8 cellular contexts compared by ENCODE assay signal in the genomic region with DNA sequence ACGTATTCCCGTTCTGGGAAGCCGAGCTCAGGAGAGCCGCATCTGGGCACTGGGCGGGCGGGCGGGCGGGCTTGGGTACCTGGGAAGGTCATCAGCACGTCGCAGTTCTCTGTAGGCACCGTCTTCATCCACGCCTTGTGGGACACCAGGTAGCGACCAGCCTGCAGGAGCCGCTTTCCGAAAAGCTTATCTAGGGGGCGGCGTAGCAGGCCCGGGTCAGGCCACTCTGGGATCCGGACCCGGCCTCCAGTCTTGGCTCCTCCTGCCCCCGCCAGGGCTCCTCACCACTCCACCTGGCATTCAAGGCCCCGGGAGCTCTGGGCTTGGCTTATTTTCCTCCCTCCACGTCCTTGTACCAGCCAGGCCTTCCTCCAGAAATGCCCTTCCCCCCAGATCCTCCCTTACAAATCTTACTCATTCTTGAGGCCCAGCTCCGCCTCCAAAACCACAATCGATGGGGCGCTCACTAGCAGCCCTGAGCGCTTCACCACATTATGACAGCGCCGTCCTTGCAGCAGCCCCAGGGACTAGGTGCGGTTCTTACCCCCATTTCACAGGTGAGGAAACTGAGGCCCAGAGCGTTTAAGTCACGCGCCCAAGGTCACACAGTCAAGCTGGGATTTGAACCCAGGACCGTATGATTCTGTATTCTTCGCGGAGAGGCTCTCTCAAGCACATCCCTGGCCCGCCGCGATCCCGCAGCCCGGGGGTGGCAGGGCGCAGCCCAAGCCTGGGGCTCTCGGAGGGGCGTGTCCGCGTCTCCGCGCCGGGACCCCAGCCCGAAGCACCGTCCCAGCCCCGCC. TPM values are rescaled to one million over a fixed set of nuclear protein-coding genes. Genes with fewer than 3 reads are reported as not detected.
A peak's percentile ranks its signal among the peaks of the same experiment; 100 is the strongest.
DNase-seq lines count a peak whose midpoint lies in the region; ATAC-seq, FAIRE-seq and TF ChIP-seq lines count a peak whose summit lies in the region.

No MANE protein-coding gene starts in this region.

- no peak for FAIRE-seq in urothelium cell line (lab: Jason Lieb, UNC)

- ATAC-seq in GM21423 (IDR thresholded peaks at IDR 0.05; ENCODE audit: unreplicated experiment), result no peak

- in situ Hi-C loops in GM13976 (cut with MboI; ENCODE audit: low sequenced_read_pairs, unreplicated experiment), result no loop called here

- no peak for TF ChIP-seq CTCF in GM13976 (IDR thresholded peaks at IDR 0.05; ENCODE audit: borderline replicate concordance, control extremely low read depth, extremely low read depth, insufficient read depth, missing control alignments)
- no peak for TF ChIP-seq CTCF in esophagus muscularis mucosa (IDR thresholded peaks at IDR 0.05)
- TF ChIP-seq CTCF in ovary (IDR thresholded peaks at IDR 0.05), result no peak

- WGBS in esophagus muscularis mucosa, result 68% methylated on average over 28 of the region's 52 CpGs
- 37 to 52% (median 48%) methylated on average over 38 to 52 of the region's 52 CpGs for whole genome bisulfite sequencing in ovary, 3 donors

- H3K4me1 ChIP-seq in esophagus muscularis mucosa, result peaks cover 34 to 60% (median 52%) of the 10 kb centered on the region in 4 donors
- H3K4me1 ChIP-seq in ovary (ENCODE audit: insufficient read depth), result peaks cover 11% of the 10 kb centered on the region

- H3K36me3 ChIP-seq in esophagus muscularis mucosa, result peaks cover 0 to 25% (median 13%) of the 10 kb centered on the region in 4 donors
- H3K36me3 ChIP-seq in ovary, result no peaks in the 10 kb centered on the region

- intact Hi-C loops in esophagus muscularis mucosa (cut with DNase I) (no loop called here), ovary (cut with DNase I) (no loop called here)

- TF ChIP-seq POLR2A in esophagus muscularis mucosa (IDR thresholded peaks at IDR 0.05; ENCODE audit: low read depth) (no peak), ovary (IDR thresholded peaks at IDR 0.05) (no peak)

- peak overlapping the region; percentile 67 to 83 (median 75) for H3K4me3 ChIP-seq in esophagus muscularis mucosa
- H3K4me3 ChIP-seq in ovary, result peak overlapping the region; percentile 63

- H3K27ac ChIP-seq in esophagus muscularis mucosa (replicated peaks in 1 of 4) (peak overlapping the region; percentile 68 to 77 (median 74)), ovary (no peak overlapping the region)

- H3K27me3 ChIP-seq in esophagus muscularis mucosa (peaks cover 0 to 36% (median 2%) of the 10 kb centered on the region in 4 donors), ovary (no peaks in the 10 kb centered on the region)

- DNase-seq in GM13976 (ENCODE audit: low spot score), result peak; percentile 79
- DNase-seq in NOMO-1 (lab: John Stamatoyannopoulos, UW; ENCODE audit: unreplicated experiment in 2 of 2), result peak; percentile 90 to 94
- peak; percentile 55 for DNase-seq in activated T-cell treated with anti-CD3 and anti-CD28 coated beads for 1 hour (ENCODE audit: low read depth)
- no peak for DNase-seq in esophagus muscularis mucosa (ENCODE audit: extremely low spot score)
- DNase-seq in ovary, result no peak
- DNase-seq in urothelium cell line (ENCODE audit: low spot score), result peak; percentile 64
- DNase-seq in NCI-H774 (lab: John Stamatoyannopoulos, UW), result no peak

- H3K9me3 ChIP-seq in esophagus muscularis mucosa (no peaks in the 10 kb centered on the region), ovary (no peaks in the 10 kb centered on the region)

- TF ChIP-seq EP300 in esophagus muscularis mucosa (IDR thresholded peaks at IDR 0.05) (no peak), ovary (IDR thresholded peaks at IDR 0.05) (no peak)

RNA-seq across cellular contexts. Expression of gene ANO8, which starts 0.8 kb away (rescaled TPM):
- total RNA-seq in esophagus muscularis mucosa, result 1 to 10 TPM; 2.9 to 7.4 (median 4.0) TPM
- total RNA-seq in ovary, result 1 to 10 TPM; 2.0 to 8.9 (median 4.0) TPM
- 1 to 10 TPM; 2.1 to 3.7 TPM for polyA plus RNA-seq in ovary

RNA-seq across cellular contexts. Expression of gene GTPBP3, which starts 3.5 kb away (rescaled TPM):
- 10 to 100 TPM in 2 of 4 donors, 1 to 10 TPM in 2; 8.7 to 13.3 (median 10.2) TPM for total RNA-seq in esophagus muscularis mucosa
- total RNA-seq in ovary, result 10 to 100 TPM; 11.4 to 22.9 (median 18.2) TPM
- polyA plus RNA-seq in ovary, result 10 to 100 TPM in 1 of 2 donors, 1 to 10 TPM in 1; 4.5 to 11.6 TPM

RNA-seq across cellular contexts. Expression of gene DDA1, which starts 24.4 kb away (rescaled TPM):
- total RNA-seq in esophagus muscularis mucosa (10 to 100 TPM; 12.0 to 25.4 (median 20.9) TPM), ovary (10 to 100 TPM in 6 of 7 donors, 1 to 10 TPM in 1; 6.3 to 29.3 (median 18.6) TPM)
- 10 to 100 TPM; 29.1 to 32.6 TPM for polyA plus RNA-seq in ovary

RNA-seq across cellular contexts. Expression of gene MRPL34, which starts 28.1 kb away (rescaled TPM):
- total RNA-seq in esophagus muscularis mucosa, result 100 to 1,000 TPM; 131 to 173 (median 147) TPM
- 10 to 100 TPM; 39.5 to 93.4 (median 53.4) TPM for total RNA-seq in ovary
- 10 to 100 TPM; 62.7 to 93.0 TPM for polyA plus RNA-seq in ovary

RNA-seq across cellular contexts. Expression of gene ABHD8, which starts 30.6 kb away (rescaled TPM):
- 10 to 100 TPM; 14.7 to 35.4 (median 28.1) TPM for total RNA-seq in esophagus muscularis mucosa
- 10 to 100 TPM; 12.4 to 25.1 (median 19.1) TPM for total RNA-seq in ovary
- 10 to 100 TPM in 1 of 2 donors, under 1 TPM in 1; 0.55 to 15.3 TPM for polyA plus RNA-seq in ovary

Comparison
In these comparisons a context has a peak if more than half of its experiments do, and no peak if none do; other contexts are left out.
1. DNase-seq: peak in GM13976 (single experiment), NOMO-1 (2 of 2), activated T-cell treated with anti-CD3 and anti-CD28 coated beads for 1 hour (single experiment) and urothelium cell line (single experiment); none in esophagus muscularis mucosa (single experiment), ovary (0 of 5) and NCI-H774 (single experiment).
2. H3K27ac ChIP-seq: peak in esophagus muscularis mucosa (4 of 4); none in ovary (0 of 2).